ENCODE assay signal across 24 cellular contexts in genomic region chr7:32648408-32649156, GRCh38.
"Had no signal": no experiment of that assay in that cellular context is flagged by ENCODE, and none has a peak within 500 bp of the region (broad histone marks: within the 10 kb centered on the region; RNA-seq: fewer than 3 reads in every experiment).

No MANE protein-coding gene starts in this region.

- ATAC-seq: activated CD4-positive, alpha-beta T cell treated with anti-CD3 and anti-CD28 coated beads for 36 hours; activated CD8-positive, alpha-beta memory T cell treated with anti-CD3 and anti-CD28 coated beads, Interleukin-2, amount 10 ng/mL, durations not matched to agents 7 days and 5 days; activated CD8-positive, alpha-beta T cell treated with anti-CD3 and anti-CD28 coated beads, Interleukin-2, amount 10 ng/mL, durations not matched to agents 7 days and 5 days; activated T-cell treated with anti-CD3 and anti-CD28 coated beads, Interleukin-2, amount 50 U/mL, for 72 hours; effector memory CD8-positive, alpha-beta T cell; gastroesophageal sphincter; sciatic nerve had no signal

- H3K9me3 ChIP-seq: adrenal gland, ascending aorta, gastroesophageal sphincter, left ventricle myocardium inferior, neutrophil, vagina had no signal

- H3K4me1 ChIP-seq: adrenal gland, ascending aorta, gastroesophageal sphincter, vagina had no signal

- H3K4me3 ChIP-seq: adrenal gland, ascending aorta, gastroesophageal sphincter, hepatocyte, left ventricle myocardium inferior, lung, skin epidermis, vagina had no signal

- H2AFZ ChIP-seq: hepatocyte had no signal

- H3K4me2 ChIP-seq: hepatocyte had no signal

- DNase-seq: activated CD4-positive, alpha-beta T cell treated with anti-CD3 and anti-CD28 coated beads for 36 hours; activated CD4-positive, CD25-positive, alpha-beta regulatory T cell; activated CD8-positive, alpha-beta memory T cell treated with anti-CD3 and anti-CD28 coated beads, Interleukin-2, amount 10 ng/mL, durations not matched to agents 7 days and 5 days; activated CD8-positive, alpha-beta T cell treated with anti-CD3 and anti-CD28 coated beads, Interleukin-2, amount 10 ng/mL, durations not matched to agents 7 days and 5 days; activated naive CD4-positive, alpha-beta T cell treated with Interleukin-2 at 50 U/mL for 16 hours; activated naive CD8-positive, alpha-beta T cell treated with anti-CD3 and anti-CD28 coated beads for 36 hours; activated T-cell treated with anti-CD3 and anti-CD28 coated beads, Interleukin-2, amount 50 U/mL, for 72 hours; adrenal gland; brain microvascular endothelial cell; cortex of kidney; effector memory CD8-positive, alpha-beta T cell; islet precursor cell; left ventricle myocardium inferior; stimulated activated CD4-positive, alpha-beta T cell treated with anti-CD3 and anti-CD28 coated beads, Interleukin-12 subunit alpha, Interleukin-12 subunit beta, amount 100 ng/mL, for 4 hours; stimulated activated CD4-positive, alpha-beta T cell treated with anti-CD3 and anti-CD28 coated beads, Interleukin-4, amount 100 ng/mL, for 1 hour; T1000 had no signal

- H3K27me3 ChIP-seq: adrenal gland, ascending aorta, brain microvascular endothelial cell, gastroesophageal sphincter, hepatocyte, neutrophil, vagina had no signal

- H3K27ac ChIP-seq: adrenal gland, ascending aorta, brain microvascular endothelial cell, gastroesophageal sphincter, hepatocyte, left ventricle myocardium inferior, neutrophil, skin epidermis, vagina had no signal

- H3K36me3 ChIP-seq: adrenal gland, ascending aorta, brain microvascular endothelial cell, gastroesophageal sphincter, left ventricle myocardium inferior, neutrophil, vagina had no signal

- H3K79me2 ChIP-seq: hepatocyte had no signal
